8 cellular contexts compared by ENCODE assay signal in genomic region chr17:60139438-60140285, GRCh38. TPM values are rescaled to one million over a fixed set of nuclear protein-coding genes. Genes with fewer than 3 reads are reported as not detected.
A peak's percentile ranks its signal among the peaks of the same experiment; 100 is the strongest.
DNase-seq lines count a peak whose midpoint lies in the region; ATAC-seq and TF ChIP-seq lines count a peak whose summit lies in the region.

No MANE protein-coding gene starts in this region.

- CTCF ChIA-PET in AG04450 (lab: Charles Lee): interaction anchor here (0.6 to 2.2 kb wide), 6 partner anchors 32 to 890 kb away, joined by 3 to 12 read pairs (median 4); no protein-coding TSS in a partner anchor

- no peaks in the 10 kb centered on the region for H3K36me3 Mint-ChIP-seq in natural killer cell

- peak; percentile 80 for TF ChIP-seq CTCF in AG04450 (IDR thresholded peaks at IDR 0.05; ENCODE audit: low read depth, low read length)
- peak; percentile 28 to 67 (median 40) for TF ChIP-seq CTCF in esophagus squamous epithelium (IDR thresholded peaks at IDR 0.05)
- peak; percentile 55 for TF ChIP-seq CTCF in natural killer cell (IDR thresholded peaks at IDR 0.05)

- WGBS in esophagus squamous epithelium, 2 donors: 26 to 27% methylated on average over 11 to 17 of the region's 66 CpGs

- H3K4me1 Mint-ChIP-seq in natural killer cell: peaks cover 25 to 28% of the 10 kb centered on the region in 2 donors

- POLR2A ChIA-PET in AG04450 (lab: Yijun Ruan, JAX): no interaction called here

- H3K4me1 ChIP-seq in esophagus squamous epithelium: peaks cover 27 to 59% (median 29%) of the 10 kb centered on the region in 3 donors

- ATAC-seq in natural killer cell: peak; percentile 67 to 75 (median 70)
- no peak for ATAC-seq in GM21367 (IDR thresholded peaks at IDR 0.05; ENCODE audit: unreplicated experiment)

- no peak for TF ChIP-seq EP300 in Ishikawa (IDR thresholded peaks at IDR 0.05; ENCODE audit: borderline replicate concordance)

- H3K9me3 ChIP-seq in AG04450 (ENCODE audit: control insufficient read depth, insufficient read depth, low read length): peaks cover 16% of the 10 kb centered on the region; the same call in 1 of the 2 replicates
- no peaks in the 10 kb centered on the region for H3K9me3 ChIP-seq in esophagus squamous epithelium

- H3K4me3 ChIP-seq in AG04450 (ENCODE audit: low read depth, low read length) (peak overlapping the region; percentile 35), esophagus squamous epithelium (peak overlapping the region in 1 of 4 donors; percentile 37)

- H3K27ac ChIP-seq in AG04450 (ENCODE audit: low read depth, low read length) (no peak overlapping the region), esophagus squamous epithelium (no peak overlapping the region)

- no peaks in the 10 kb centered on the region for H3K9me3 Mint-ChIP-seq in natural killer cell

- H3K4me3 Mint-ChIP-seq in natural killer cell: no peak overlapping the region

- intact Hi-C loops in esophagus squamous epithelium (cut with DNase I): loop anchor here (10.0 kb wide), 1 partner anchor 295 kb away; no protein-coding TSS in a partner anchor
- intact Hi-C loops in natural killer cell (cut with micrococcal nuclease): no loop called here

- H3K27me3 ChIP-seq in AG04450 (ENCODE audit: control insufficient read depth, insufficient read depth, low read length) (peaks cover 40% of the 10 kb centered on the region), esophagus squamous epithelium (peaks cover 23 to 81% (median 29%) of the 10 kb centered on the region in 4 donors)

- no peak overlapping the region for H3K27ac Mint-ChIP-seq in natural killer cell

- H3K27me3 Mint-ChIP-seq in natural killer cell (ENCODE audit: low read depth in 2 of 2): peaks cover 49 to 73% of the 10 kb centered on the region in 2 donors

- DNase-seq in AG04450 (ENCODE audit: low read depth, low spot score) (peak; percentile 30), esophagus squamous epithelium (lab: John Stamatoyannopoulos, UW) (no peak), natural killer cell (peak; percentile 62), NCI-H2029 (lab: John Stamatoyannopoulos, UW) (no peak)
- DNase-seq in activated CD8-positive, alpha-beta memory T cell treated with anti-CD3 and anti-CD28 coated beads, Interleukin-2, amount 50 U/mL, for 48 hours: peak; percentile 79
- peak; percentile 52 for DNase-seq in stimulated activated naive CD4-positive, alpha-beta T cell treated with Interleukin-2 at 50 U/mL for 16 hours (lab: John Stamatoyannopoulos, UW)

- no peaks in the 10 kb centered on the region for H3K36me3 ChIP-seq in esophagus squamous epithelium

- TF ChIP-seq RAD21 in Ishikawa (IDR thresholded peaks at IDR 0.05; ENCODE audit: low read depth): peak; percentile 31; the same call in 1 of the 2 replicates

- no peak for TF ChIP-seq POLR2A in esophagus squamous epithelium (IDR thresholded peaks at IDR 0.05)

TF ChIP-seq in Ishikawa, 13 proteins besides CTCF, POLR2A, EP300 and RAD21:
- TF ChIP-seq MAX (IDR thresholded peaks at IDR 0.05) (peak; percentile 81), TEAD4 (IDR thresholded peaks at IDR 0.05) (0 out of 2 replicates have a peak, but pooled peaks have one; percentile 18), FOXM1 (IDR thresholded peaks at IDR 0.05; ENCODE audit: borderline replicate concordance, low read depth) (no peak), YY1 (IDR thresholded peaks at IDR 0.05; ENCODE audit: low read depth) (no peak), TCF12 (IDR thresholded peaks at IDR 0.05; ENCODE audit: low read depth) (no peak; the same call in 1 of the 2 replicates), REST (IDR thresholded peaks at IDR 0.05; ENCODE audit: low read depth) (peak; percentile 100), NFIC (IDR thresholded peaks at IDR 0.05) (no peak), ZBTB7A (IDR thresholded peaks at IDR 0.05; ENCODE audit: low read depth) (peak; percentile 93), CREB1 (IDR thresholded peaks at IDR 0.05; ENCODE audit: low read depth) (no peak), EGR1 (IDR thresholded peaks at IDR 0.05) (no peak), CEBPB (IDR thresholded peaks at IDR 0.05) (no peak), TAF1 (IDR thresholded peaks at IDR 0.05; ENCODE audit: low read depth) (no peak)

RNA-seq across cellular contexts. Expression of gene CA4, which starts 10.1 kb away (rescaled TPM):
- polyA plus RNA-seq in AG04450 (2011; rRNA removed): not detected in 2 replicates
- not detected in 2 replicates for polyA minus RNA-seq in AG04450 (2011; rRNA and poly(A)+ RNA removed)
- total RNA-seq in esophagus squamous epithelium (1 to 10 TPM in 2 of 4 donors, under 1 TPM in 1, not detected in 1; 0.45 to 1.3 (median 1.1) TPM), natural killer cell (1 to 10 TPM in 1 of 3 donors, not detected in 2; 1.3 TPM)

Comparison
In these comparisons a context has a peak if more than half of its experiments do, and no peak if none do; other contexts are left out.
1. DNase-seq: peak in AG04450 (single experiment), activated CD8-positive, alpha-beta memory T cell treated with anti-CD3 and anti-CD28 coated beads, Interleukin-2, amount 50 U/mL, for 48 hours (single experiment), natural killer cell (single experiment) and stimulated activated naive CD4-positive, alpha-beta T cell treated with Interleukin-2 at 50 U/mL for 16 hours (single experiment); none in esophagus squamous epithelium (single experiment) and NCI-H2029 (single experiment).
2. Peak in every context shown above with its lines, with median percentiles within 50 percentile points of each other: CTCF ChIP-seq.